Comparison of ENCODE assay signal across 12 cellular contexts in genomic region chr7:139094030-139094429, GRCh38. TPM values are rescaled to one million over a fixed set of nuclear protein-coding genes. Genes with fewer than 3 reads are reported as not detected.
A peak's percentile ranks its signal among the peaks of the same experiment; 100 is the strongest.
DNase-seq lines count a peak whose midpoint lies in the region; ATAC-seq and TF ChIP-seq lines count a peak whose summit lies in the region.
"Had no signal": no experiment of that assay in that cellular context is flagged by ENCODE, and none has a peak within 500 bp of the region (broad histone marks: within the 10 kb centered on the region; RNA-seq: fewer than 3 reads in every experiment).

No MANE protein-coding gene starts in this region.

- peak overlapping the region; percentile 86 for H3K27ac ChIP-seq in HUES48 (ENCODE audit: low read depth, low read length)
- H3K27ac ChIP-seq in esophagus squamous epithelium: peak overlapping the region in 3 of 4 donors; percentile 19 to 45 (median 39)
- no peak overlapping the region for H3K27ac ChIP-seq in body of pancreas

- 70 to 89% methylated on average over 2 to 3 of the region's 3 CpGs for WGBS in esophagus squamous epithelium, 2 donors
- 91 to 92% methylated on average over 3 of the region's 3 CpGs for WGBS in body of pancreas, 2 donors

- peak overlapping the region; percentile 90 for H3K27ac Mint-ChIP-seq in WTC11
- peak overlapping the region; percentile 72 for H3K27ac Mint-ChIP-seq in stimulated activated memory B cell treated with anti-CD40 and anti-IgM and Interleukin-4, amounts not matched to agents 10 μg/mL and 1 μg/mL and 100 μg/mL, for 72 hours

- no peak overlapping the region; the same call in 1 of the 2 replicates for H3K9ac ChIP-seq in HUES48 (ENCODE audit: low read depth, low read length)

- TF ChIP-seq POLR2A in esophagus squamous epithelium (IDR thresholded peaks at IDR 0.05) (no peak), body of pancreas (IDR thresholded peaks at IDR 0.05) (no peak)

- ATAC-seq in WTC11: no peak; the same call in 1 of the 2 replicates
- ATAC-seq in stimulated activated memory B cell treated with anti-CD40 and anti-IgM and Interleukin-4, amounts not matched to agents 10 μg/mL and 1 μg/mL and 100 μg/mL, for 72 hours: no peak
- ATAC-seq in body of pancreas: no peak

- peaks cover 12% of the 10 kb centered on the region for H3K36me3 Mint-ChIP-seq in WTC11
- H3K36me3 Mint-ChIP-seq in stimulated activated memory B cell treated with anti-CD40 and anti-IgM and Interleukin-4, amounts not matched to agents 10 μg/mL and 1 μg/mL and 100 μg/mL, for 72 hours: peaks cover 59% of the 10 kb centered on the region

- no peak overlapping the region for H3K4me3 Mint-ChIP-seq in WTC11
- peak overlapping the region; percentile 67 for H3K4me3 Mint-ChIP-seq in stimulated activated memory B cell treated with anti-CD40 and anti-IgM and Interleukin-4, amounts not matched to agents 10 μg/mL and 1 μg/mL and 100 μg/mL, for 72 hours

- POLR2A ChIA-PET in WTC11 (lab: Charles Lee): interaction anchor here (0.6 kb wide), 1 partner anchor 28 kb away, joined by 3 read pairs; no protein-coding TSS in a partner anchor

- H3K36me3 ChIP-seq in HUES48 (ENCODE audit: control insufficient read depth, insufficient read depth, low read length): peaks cover 6% of the 10 kb centered on the region; the same call in 1 of the 2 replicates
- H3K36me3 ChIP-seq in esophagus squamous epithelium: peaks cover 0 to 42% (median 0%) of the 10 kb centered on the region in 3 donors
- no peaks in the 10 kb centered on the region for H3K36me3 ChIP-seq in body of pancreas (replicated peaks in 1 of 2; ENCODE audit: insufficient read depth in 1 of 2, low read depth in 2 of 2)
- H3K36me3 ChIP-seq: prostate gland had no signal

- intact Hi-C loops in esophagus squamous epithelium (cut with DNase I): no loop called here
- intact Hi-C loops in body of pancreas (cut with DNase I): no loop called here

- DNase-seq in WTC11 (ENCODE audit: low spot score) (no peak), esophagus squamous epithelium (lab: John Stamatoyannopoulos, UW) (no peak), body of pancreas (no peak), NCI-H446 treated with DMSO at 0.1 percent for 48 hours (lab: John Stamatoyannopoulos, UW) (no peak), HT-29 (ENCODE audit: low spot score) (no peak)
- DNase-seq: amniotic stem cell, head of caudate nucleus, NCI-H1417 treated with DMSO at 0.1 percent for 48 hours, SHP77 treated with DMSO at 0.1 percent for 48 hours had no signal

- H3K4me3 ChIP-seq in HUES48 (ENCODE audit: low read depth, low read length) (no peak overlapping the region), esophagus squamous epithelium (no peak overlapping the region), body of pancreas (no peak overlapping the region)
- H3K4me3 ChIP-seq: prostate gland had no signal

- H3K27me3 Mint-ChIP-seq in WTC11 (ENCODE audit: low read depth): no peaks in the 10 kb centered on the region
- no peaks in the 10 kb centered on the region for H3K27me3 Mint-ChIP-seq in stimulated activated memory B cell treated with anti-CD40 and anti-IgM and Interleukin-4, amounts not matched to agents 10 μg/mL and 1 μg/mL and 100 μg/mL, for 72 hours

- H3K9me3 Mint-ChIP-seq in WTC11: no peaks in the 10 kb centered on the region
- H3K9me3 Mint-ChIP-seq in stimulated activated memory B cell treated with anti-CD40 and anti-IgM and Interleukin-4, amounts not matched to agents 10 μg/mL and 1 μg/mL and 100 μg/mL, for 72 hours: no peaks in the 10 kb centered on the region

- H3K9me3 ChIP-seq in HUES48 (ENCODE audit: control insufficient read depth, insufficient read depth, low read length) (no peaks in the 10 kb centered on the region), esophagus squamous epithelium (no peaks in the 10 kb centered on the region), body of pancreas (no peaks in the 10 kb centered on the region)
- H3K9me3 ChIP-seq: prostate gland had no signal

- H3K4me1 Mint-ChIP-seq in WTC11: peaks cover 56% of the 10 kb centered on the region
- H3K4me1 Mint-ChIP-seq in stimulated activated memory B cell treated with anti-CD40 and anti-IgM and Interleukin-4, amounts not matched to agents 10 μg/mL and 1 μg/mL and 100 μg/mL, for 72 hours: peaks cover 61% of the 10 kb centered on the region

- H3K4me1 ChIP-seq in HUES48 (ENCODE audit: control insufficient read depth, insufficient read depth, low read length): peaks cover 32% of the 10 kb centered on the region
- peaks cover 0 to 63% (median 10%) of the 10 kb centered on the region in 3 donors for H3K4me1 ChIP-seq in esophagus squamous epithelium
- peaks cover 16% of the 10 kb centered on the region for H3K4me1 ChIP-seq in body of pancreas
- H3K4me1 ChIP-seq: prostate gland had no signal

- H3K27me3 ChIP-seq in HUES48 (ENCODE audit: control insufficient read depth, insufficient read depth, low read length): no peaks in the 10 kb centered on the region
- H3K27me3 ChIP-seq in esophagus squamous epithelium: no peaks in the 10 kb centered on the region
- no peaks in the 10 kb centered on the region for H3K27me3 ChIP-seq in body of pancreas

- CTCF ChIA-PET in WTC11 (lab: Charles Lee): interaction anchor here (0.6 to 1.5 kb wide), 3 partner anchors 19 to 296 kb away, joined by 4 to 7 read pairs (median 4); partner anchors contain the start of gene ATP6V0A4

- TF ChIP-seq CTCF in WTC11 (IDR thresholded peaks at IDR 0.05) (no peak), esophagus squamous epithelium (IDR thresholded peaks at IDR 0.05) (no peak), body of pancreas (IDR thresholded peaks at IDR 0.05) (no peak)

TF ChIP-seq in WTC11, 78 proteins besides CTCF, POLR2A, EP300 and RAD21:
- TF ChIP-seq MYBL2 (CRISPR knock-in tag; IDR thresholded peaks at IDR 0.05) (no peak), ZNF121 (CRISPR knock-in tag; IDR thresholded peaks at IDR 0.05) (no peak), ZBTB21 (CRISPR knock-in tag; IDR thresholded peaks at IDR 0.05; ENCODE audit: borderline replicate concordance) (no peak), ZNF263 (CRISPR knock-in tag; IDR thresholded peaks at IDR 0.05; ENCODE audit: low read depth) (no peak)

RNA-seq across cellular contexts. Expression of gene ZC3HAV1, which starts 15.5 kb away (rescaled TPM):
- total RNA-seq in WTC11 (2021) (31.9 to 38.0 TPM (median 34.0 TPM) in 3 replicates), esophagus squamous epithelium (10 to 100 TPM; 27.7 to 34.7 (median 29.2) TPM), body of pancreas (10 to 100 TPM; 13.5 to 14.5 TPM)
- 35.9 and 38.2 TPM in 2 replicates for total RNA-seq in HT-29 (2014; rRNA removed; shearing (Covaris generic))

RNA-seq across cellular contexts. Expression of gene ZC3HAV1L, which starts 58.2 kb away (rescaled TPM):
- 5.8 to 9.3 TPM (median 7.1 TPM) in 3 replicates for total RNA-seq in WTC11 (2021)
- total RNA-seq in esophagus squamous epithelium: 10 to 100 TPM; 12.5 to 24.0 (median 14.9) TPM
- total RNA-seq in body of pancreas: 10 to 100 TPM in 1 of 2 donors, 1 to 10 TPM in 1; 6.2 to 20.8 TPM
- total RNA-seq in HT-29 (2014; rRNA removed; shearing (Covaris generic)): 11.6 and 13.1 TPM in 2 replicates

Comparison
In these comparisons a context has a peak if more than half of its experiments do, and no peak if none do; other contexts are left out.
1. H3K27ac ChIP-seq: peak in HUES48 (single experiment) and esophagus squamous epithelium (3 of 4); none in body of pancreas (0 of 4).